17 cellular contexts compared by ENCODE assay signal in the genomic region with DNA sequence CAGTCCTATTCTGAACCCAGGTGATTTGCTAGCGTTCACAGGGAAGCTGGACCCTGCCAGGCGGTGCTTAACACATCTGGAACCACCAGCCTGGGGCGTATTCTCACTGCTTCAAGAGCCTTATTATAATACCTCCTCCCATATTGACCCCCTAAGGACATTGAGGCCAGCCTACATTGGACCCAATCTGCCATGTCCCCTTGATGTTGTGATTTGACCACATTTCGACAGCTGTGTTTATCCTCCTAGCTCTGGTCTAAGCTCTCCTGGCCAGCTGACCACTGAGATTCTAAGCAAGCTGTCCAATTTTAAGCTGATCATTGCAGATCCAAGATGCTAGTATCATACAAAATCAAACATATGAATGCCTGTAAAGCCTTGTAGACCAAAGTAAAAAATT.
DNase-seq lines count a peak whose midpoint lies in the region; ATAC-seq and TF ChIP-seq lines count a peak whose summit lies in the region.
"Had no signal": no experiment of that assay in that cellular context is flagged by ENCODE, and none has a peak within 500 bp of the region (broad histone marks: within the 10 kb centered on the region; RNA-seq: fewer than 3 reads in every experiment).

No MANE protein-coding gene starts in this region.

- POLR2A ChIA-PET in MCF 10A (lab: Yijun Ruan, JAX) = no interaction called here

- H3K4me1 Mint-ChIP-seq in stimulated activated memory B cell treated with anti-CD40 and anti-IgM and Interleukin-4, amounts not matched to agents 10 μg/mL and 1 μg/mL and 100 μg/mL, for 72 hours = no peaks in the 10 kb centered on the region
- peaks cover 7% of the 10 kb centered on the region for H3K4me1 Mint-ChIP-seq in MCF 10A (ENCODE audit: insufficient read depth, unreplicated experiment)
- H3K4me1 Mint-ChIP-seq: B cell had no signal

- no peak overlapping the region for H3K4me3 Mint-ChIP-seq in stimulated activated memory B cell treated with anti-CD40 and anti-IgM and Interleukin-4, amounts not matched to agents 10 μg/mL and 1 μg/mL and 100 μg/mL, for 72 hours
- H3K4me3 Mint-ChIP-seq in MCF 10A (ENCODE audit: unreplicated experiment) = no peak overlapping the region
- H3K4me3 Mint-ChIP-seq: B cell; CD4-positive, alpha-beta T cell; CD8-positive, alpha-beta T cell had no signal

- H3K27me3 Mint-ChIP-seq in stimulated activated memory B cell treated with anti-CD40 and anti-IgM and Interleukin-4, amounts not matched to agents 10 μg/mL and 1 μg/mL and 100 μg/mL, for 72 hours = peaks cover 10% of the 10 kb centered on the region
- H3K27me3 Mint-ChIP-seq in MCF 10A (ENCODE audit: insufficient read depth, unreplicated experiment) = no peaks in the 10 kb centered on the region

- no TSS peak for BruUV-seq in MCF 10A (replicated peaks; lab: Mats Ljungman, UMichigan)

- TF ChIP-seq CTCF in MCF 10A (IDR thresholded peaks at IDR 0.05; ENCODE audit: unreplicated experiment) = no peak

- no peaks in the 10 kb centered on the region for H3K36me3 Mint-ChIP-seq in stimulated activated memory B cell treated with anti-CD40 and anti-IgM and Interleukin-4, amounts not matched to agents 10 μg/mL and 1 μg/mL and 100 μg/mL, for 72 hours
- peaks cover 33% of the 10 kb centered on the region for H3K36me3 Mint-ChIP-seq in MCF 10A (ENCODE audit: insufficient read depth, unreplicated experiment)
- H3K36me3 Mint-ChIP-seq: CD8-positive, alpha-beta T cell had no signal

- DNase-seq in NCI-H82 (lab: John Stamatoyannopoulos, UW) = peak; percentile 17
- no peak for DNase-seq in NCI-H82 treated with DMSO at 0.1 percent for 48 hours (lab: John Stamatoyannopoulos, UW; ENCODE audit: unreplicated experiment)
- DNase-seq in RPMI7951 (ENCODE audit: low read depth) = peak; percentile 25
- peak; percentile 53 for DNase-seq in myocyte (ENCODE audit: low read depth)
- no peak for DNase-seq in KBM-7
- DNase-seq in NCI-H1105 (lab: John Stamatoyannopoulos, UW) = no peak
- DNase-seq in MCF 10A (ENCODE audit: unreplicated experiment) = no peak
- DNase-seq: AML-193; Caco-2; Calu3; CD4-positive, alpha-beta T cell; CD8-positive, alpha-beta T cell; DMS79 treated with DMSO at 0.1 percent for 48 hours; GF-D8 had no signal

- no peak overlapping the region for H3K27ac Mint-ChIP-seq in stimulated activated memory B cell treated with anti-CD40 and anti-IgM and Interleukin-4, amounts not matched to agents 10 μg/mL and 1 μg/mL and 100 μg/mL, for 72 hours
- H3K27ac Mint-ChIP-seq in MCF 10A (ENCODE audit: low read depth, unreplicated experiment) = no peak overlapping the region
- H3K27ac Mint-ChIP-seq: B cell; CD4-positive, alpha-beta T cell; CD8-positive, alpha-beta T cell had no signal

- in situ Hi-C loops in KBM-7 (cut with MboI; ENCODE audit: low pct_unique_long_range_greater_than_20kb, low sequenced_read_pairs) = no loop called here

- CTCF ChIA-PET in MCF 10A (lab: Yijun Ruan, JAX) = no interaction called here

- ATAC-seq in stimulated activated memory B cell treated with anti-CD40 and anti-IgM and Interleukin-4, amounts not matched to agents 10 μg/mL and 1 μg/mL and 100 μg/mL, for 72 hours = peak; percentile 27
- ATAC-seq: A549; CD8-positive, alpha-beta T cell had no signal

- H3K9me3 Mint-ChIP-seq in stimulated activated memory B cell treated with anti-CD40 and anti-IgM and Interleukin-4, amounts not matched to agents 10 μg/mL and 1 μg/mL and 100 μg/mL, for 72 hours = no peaks in the 10 kb centered on the region
- no peaks in the 10 kb centered on the region for H3K9me3 Mint-ChIP-seq in MCF 10A (ENCODE audit: unreplicated experiment)
- H3K9me3 Mint-ChIP-seq: CD4-positive, alpha-beta T cell; CD8-positive, alpha-beta T cell had no signal

- intact Hi-C loops in MCF 10A (cut with micrococcal nuclease) = no loop called here

Comparison
In these comparisons a context has a peak if more than half of its experiments do, and no peak if none do; other contexts are left out.
1. DNase-seq: peak in NCI-H82 (single experiment), RPMI7951 (single experiment) and myocyte (single experiment); none in NCI-H82 treated with DMSO at 0.1 percent for 48 hours (single experiment), KBM-7 (single experiment), NCI-H1105 (single experiment) and MCF 10A (single experiment).